8 cellular contexts compared by ENCODE assay signal in genomic region chr6:26569433-26569764, GRCh38. TPM values are rescaled to one million over a fixed set of nuclear protein-coding genes. Genes with fewer than 3 reads are reported as not detected.
DNase-seq lines count a peak whose midpoint lies in the region; ATAC-seq and TF ChIP-seq lines count a peak whose summit lies in the region.

No MANE protein-coding gene starts in this region.

- H3K4me1 Mint-ChIP-seq in activated naive CD4-positive, alpha-beta T cell treated with anti-CD3 and anti-CD28 coated beads for 36 hours (ENCODE audit: low read depth), result peaks cover 33% of the 10 kb centered on the region
- H3K4me1 Mint-ChIP-seq in T-helper 17 cell, result peaks cover 20% of the 10 kb centered on the region

- H3K36me3 ChIP-seq in testis (ENCODE audit: low read depth, missing control alignments), result no peaks in the 10 kb centered on the region

- no peak overlapping the region for H3K27ac Mint-ChIP-seq in activated naive CD4-positive, alpha-beta T cell treated with anti-CD3 and anti-CD28 coated beads for 36 hours
- peak overlapping the region; percentile 95 for H3K27ac Mint-ChIP-seq in T-helper 17 cell

- no peak for ATAC-seq in T-helper 17 cell
- ATAC-seq in HG03039 (IDR thresholded peaks at IDR 0.05; ENCODE audit: unreplicated experiment), result no peak

- peaks cover 5% of the 10 kb centered on the region for H3K36me3 Mint-ChIP-seq in activated naive CD4-positive, alpha-beta T cell treated with anti-CD3 and anti-CD28 coated beads for 36 hours (ENCODE audit: low read depth)
- H3K36me3 Mint-ChIP-seq in T-helper 17 cell (ENCODE audit: low read depth), result peaks cover 3% of the 10 kb centered on the region

- H3K9me3 Mint-ChIP-seq in activated naive CD4-positive, alpha-beta T cell treated with anti-CD3 and anti-CD28 coated beads for 36 hours, result no peaks in the 10 kb centered on the region

- H3K4me3 Mint-ChIP-seq in activated naive CD4-positive, alpha-beta T cell treated with anti-CD3 and anti-CD28 coated beads for 36 hours, result peak overlapping the region; percentile 95
- peak overlapping the region; percentile 86 for H3K4me3 Mint-ChIP-seq in T-helper 17 cell

- peak overlapping the region; percentile 61 for H3K4me3 ChIP-seq in fibroblast of the aortic adventitia (ENCODE audit: low read depth, low read length)
- H3K4me3 ChIP-seq in testis, result peak overlapping the region; percentile 33 to 78

- H3K27me3 ChIP-seq in testis, result no peaks in the 10 kb centered on the region

- H3K9me3 ChIP-seq in T-helper 17 cell (ENCODE audit: control insufficient read depth, low read length, poor library complexity, severe bottlenecking) (peaks cover 3% of the 10 kb centered on the region), testis (no peaks in the 10 kb centered on the region)

- in situ Hi-C loops in G401 (cut with HindIII; ENCODE audit: low sequenced_read_pairs), result no loop called here

- intact Hi-C loops in activated naive CD4-positive, alpha-beta T cell treated with anti-CD3 and anti-CD28 coated beads for 36 hours (cut with micrococcal nuclease), result loop anchor here (1.0 to 2.0 kb wide), 3 partner anchors 228 to 394 kb away; no protein-coding TSS in a partner anchor
- intact Hi-C loops in testis (cut with DNase I; ENCODE audit: low total_unique reads), result no loop called here

- peak overlapping the region in 1 of 2 donors; percentile 43 for H3K27ac ChIP-seq in testis

- H3K27me3 Mint-ChIP-seq in activated naive CD4-positive, alpha-beta T cell treated with anti-CD3 and anti-CD28 coated beads for 36 hours (ENCODE audit: low read depth), result peaks cover 4% of the 10 kb centered on the region
- H3K27me3 Mint-ChIP-seq in T-helper 17 cell, result no peaks in the 10 kb centered on the region

- DNase-seq in activated naive CD4-positive, alpha-beta T cell treated with anti-CD3 and anti-CD28 coated beads for 36 hours, result no peak
- DNase-seq in activated naive CD4-positive, alpha-beta T cell treated with Interleukin-2 at 50 U/mL for 16 hours, result no peak
- DNase-seq in T-helper 17 cell (no peak), fibroblast of the aortic adventitia (ENCODE audit: low read depth) (no peak), testis (no peak), SHP77 treated with DMSO at 0.1 percent for 48 hours (lab: John Stamatoyannopoulos, UW) (no peak), G401 (ENCODE audit: low spot score) (no peak)

- CTCF ChIA-PET in activated naive CD4-positive, alpha-beta T cell treated with anti-CD3 and anti-CD28 coated beads for 36 hours (lab: Charles Lee), result interaction anchor here (0.6 to 4.7 kb wide), 12 partner anchors 13 to 409 kb away, joined by 3 to 42 read pairs (median 4); partner anchors contain the start of gene ABT1

- TF ChIP-seq CTCF in fibroblast of the aortic adventitia (IDR thresholded peaks at IDR 0.05; ENCODE audit: insufficient read depth, low read length) (no peak), testis (IDR thresholded peaks at IDR 0.05) (no peak)

- H3K4me1 ChIP-seq in testis, result no peaks in the 10 kb centered on the region

- TF ChIP-seq POLR2A in testis (IDR thresholded peaks at IDR 0.05), result no peak

- 9 to 14% methylated on average over 2 of the region's 2 CpGs for WGBS in testis, 2 donors

RNA-seq across cellular contexts. Expression of gene ABT1, which starts 27.4 kb away (rescaled TPM):
- total RNA-seq in activated naive CD4-positive, alpha-beta T cell treated with anti-CD3 and anti-CD28 coated beads for 36 hours, result 10 to 100 TPM; 17.3 to 18.4 TPM
- 10 to 100 TPM; 25.0 to 28.4 TPM for total RNA-seq in T-helper 17 cell
- 4.1 and 10.0 TPM in 2 replicates for total RNA-seq in fibroblast of the aortic adventitia (ENCODE audit: low replicate concordance)
- total RNA-seq in testis, result 10 to 100 TPM; 18.9 to 23.6 TPM
- 17.0 TPM for polyA plus RNA-seq in testis (ENCODE audit: insufficient read depth, low read depth, low replicate concordance)
- 43.8 and 44.4 TPM in 2 replicates for total RNA-seq in G401 (2014; rRNA removed; shearing (Covaris generic))

RNA-seq across cellular contexts. Expression of gene HMGN4, which starts 31.2 kb away (rescaled TPM):
- 10 to 100 TPM; 70.4 to 73.2 TPM for total RNA-seq in activated naive CD4-positive, alpha-beta T cell treated with anti-CD3 and anti-CD28 coated beads for 36 hours
- total RNA-seq in T-helper 17 cell (10 to 100 TPM; 54.7 to 60.1 TPM), fibroblast of the aortic adventitia (ENCODE audit: low replicate concordance) (32.7 and 50.3 TPM in 2 replicates), testis (10 to 100 TPM; 69.4 to 74.8 TPM)
- polyA plus RNA-seq in testis (ENCODE audit: insufficient read depth, low read depth, low replicate concordance), result 72.2 TPM
- total RNA-seq in G401 (2014; rRNA removed; shearing (Covaris generic)), result 140 and 145 TPM in 2 replicates
